9 cellular contexts compared by ENCODE assay signal in genomic region chr1:3564921-3565831, GRCh38. TPM values are rescaled to one million over a fixed set of nuclear protein-coding genes. Genes with fewer than 3 reads are reported as not detected.
DNase-seq lines count a peak whose midpoint lies in the region; ATAC-seq and TF ChIP-seq lines count a peak whose summit lies in the region.
"Had no signal": no experiment of that assay in that cellular context is flagged by ENCODE, and none has a peak within 500 bp of the region (broad histone marks: within the 10 kb centered on the region; RNA-seq: fewer than 3 reads in every experiment).

No MANE protein-coding gene starts in this region.

- intact Hi-C loops in ascending aorta (cut with DNase I) = loop anchor here (2.0 kb wide), 1 partner anchor 54 kb away; no protein-coding TSS in a partner anchor

- peak; percentile 44 for ATAC-seq in stimulated activated naive CD8-positive, alpha-beta T cell treated with anti-CD3 and anti-CD28 coated beads, Interleukin-15, amount 100 ng/mL, for 72 hours

- no peaks in the 10 kb centered on the region for H3K9me3 ChIP-seq in ascending aorta

- H3K27me3 ChIP-seq in ascending aorta = no peaks in the 10 kb centered on the region
- H3K27me3 ChIP-seq in kidney epithelial cell (ENCODE audit: control insufficient read depth, insufficient read depth, low read length) = peaks cover 12% of the 10 kb centered on the region

- peak; percentile 72 to 92 (median 79) for TF ChIP-seq CTCF in ascending aorta (IDR thresholded peaks at IDR 0.05)
- TF ChIP-seq CTCF in kidney epithelial cell (IDR thresholded peaks at IDR 0.05; ENCODE audit: insufficient read depth, low read length, poor library complexity, severe bottlenecking) = peak; percentile 92

- H3K27ac ChIP-seq in ascending aorta = no peak overlapping the region

- H3K4me1 Mint-ChIP-seq in stimulated activated naive CD8-positive, alpha-beta T cell treated with anti-CD3 and anti-CD28 coated beads, Interleukin-15, amount 100 ng/mL, for 72 hours = peaks cover 5% of the 10 kb centered on the region

- no peaks in the 10 kb centered on the region for H3K27me3 Mint-ChIP-seq in stimulated activated naive CD8-positive, alpha-beta T cell treated with anti-CD3 and anti-CD28 coated beads, Interleukin-15, amount 100 ng/mL, for 72 hours
- H3K27me3 Mint-ChIP-seq: activated naive CD8-positive, alpha-beta T cell had no signal

- no peak overlapping the region for H3K4me3 Mint-ChIP-seq in stimulated activated naive CD8-positive, alpha-beta T cell treated with anti-CD3 and anti-CD28 coated beads, Interleukin-15, amount 100 ng/mL, for 72 hours
- H3K4me3 Mint-ChIP-seq: activated naive CD8-positive, alpha-beta T cell had no signal

- DNase-seq in activated CD4-positive, CD25-positive, alpha-beta regulatory T cell treated with anti-CD3 and anti-CD28 coated beads, Interleukin-2, amount 50 U/mL, for 72 hours = peak; percentile 43
- DNase-seq in activated CD4-positive, CD25-positive, alpha-beta regulatory T cell (lab: John Stamatoyannopoulos, UW) = no peak
- DNase-seq in OCI-M1 (lab: John Stamatoyannopoulos, UW) (peak; percentile 47), ascending aorta (ENCODE audit: low spot score in 2 of 2) (no peak), kidney epithelial cell (ENCODE audit: low read depth) (no peak), DMS153 treated with DMSO at 0.1 percent for 48 hours (lab: John Stamatoyannopoulos, UW; ENCODE audit: unreplicated experiment) (no peak), NCI-H2107 treated with DMSO at 0.1 percent for 48 hours (lab: John Stamatoyannopoulos, UW; ENCODE audit: unreplicated experiment) (no peak)
- DNase-seq in stimulated activated naive CD8-positive, alpha-beta T cell treated with anti-CD3 and anti-CD28 coated beads, Interleukin-15, amount 100 ng/mL, for 72 hours = peak; percentile 42 to 44

- no peaks in the 10 kb centered on the region for H3K4me1 ChIP-seq in ascending aorta

- H3K9me3 Mint-ChIP-seq in stimulated activated naive CD8-positive, alpha-beta T cell treated with anti-CD3 and anti-CD28 coated beads, Interleukin-15, amount 100 ng/mL, for 72 hours = no peaks in the 10 kb centered on the region

- H3K4me3 ChIP-seq in ascending aorta = no peak overlapping the region
- no peak overlapping the region for H3K4me3 ChIP-seq in kidney epithelial cell (ENCODE audit: low read depth, low read length)

- H3K36me3 ChIP-seq in ascending aorta (no peaks in the 10 kb centered on the region), kidney epithelial cell (ENCODE audit: control insufficient read depth, insufficient read depth, low read length) (no peaks in the 10 kb centered on the region)

- H3K27ac Mint-ChIP-seq in stimulated activated naive CD8-positive, alpha-beta T cell treated with anti-CD3 and anti-CD28 coated beads, Interleukin-15, amount 100 ng/mL, for 72 hours = no peak overlapping the region
- H3K27ac Mint-ChIP-seq: activated naive CD8-positive, alpha-beta T cell had no signal

RNA-seq across cellular contexts. Expression of gene MEGF6, which starts 46.1 kb away (rescaled TPM):
- total RNA-seq in ascending aorta = 194 TPM
- 13.1 and 16.7 TPM in 2 replicates for total RNA-seq in kidney epithelial cell

RNA-seq across cellular contexts. Expression of gene TPRG1L, which starts 59.6 kb away (rescaled TPM):
- total RNA-seq in ascending aorta (18.9 TPM), kidney epithelial cell (40.8 and 41.7 TPM in 2 replicates)

Comparison
In these comparisons a context has a peak if more than half of its experiments do, and no peak if none do; other contexts are left out.
1. DNase-seq: peak in activated CD4-positive, CD25-positive, alpha-beta regulatory T cell treated with anti-CD3 and anti-CD28 coated beads, Interleukin-2, amount 50 U/mL, for 72 hours (single experiment), OCI-M1 (single experiment) and stimulated activated naive CD8-positive, alpha-beta T cell treated with anti-CD3 and anti-CD28 coated beads, Interleukin-15, amount 100 ng/mL, for 72 hours (2 of 2); none in activated CD4-positive, CD25-positive, alpha-beta regulatory T cell (0 of 4), ascending aorta (0 of 2), kidney epithelial cell (single experiment), DMS153 treated with DMSO at 0.1 percent for 48 hours (single experiment) and NCI-H2107 treated with DMSO at 0.1 percent for 48 hours (single experiment).
2. RNA of gene MEGF6, which starts 46.1 kb away (total RNA-seq): 194 TPM in ascending aorta (single experiment); 13.1 to 16.7 TPM in kidney epithelial cell; every median in the first group is over 10 times any median in the second.